Comparison of ENCODE assay signal across 8 cellular contexts in genomic region chr15:48965972-48966371, GRCh38. TPM values are rescaled to one million over a fixed set of nuclear protein-coding genes. Genes with fewer than 3 reads are reported as not detected.
DNase-seq lines count a peak whose midpoint lies in the region; ATAC-seq and TF ChIP-seq lines count a peak whose summit lies in the region.

No MANE protein-coding gene starts in this region.

- H2AFZ ChIP-seq in PC-3 (ENCODE audit: low read length): no peak overlapping the region

- H3K4me2 ChIP-seq in PC-3 (ENCODE audit: low read length): peak overlapping the region; percentile 3; the same call in 1 of the 2 replicates

- DNase-seq in cardiac muscle cell (ENCODE audit: low read depth in 1 of 2, low spot score in 1 of 2) (peak in 1 of 2 donors; percentile 79), left ventricle myocardium superior (no peak), PC-3 (peak; percentile 63), fibroblast of villous mesenchyme (ENCODE audit: low read depth) (peak; percentile 82), upper lobe of left lung (no peak), left colon (no peak), NCI-H187 (lab: John Stamatoyannopoulos, UW) (no peak)

- BruUV-seq in PC-3 (replicated peaks; lab: Mats Ljungman, UMichigan): no TSS peak

- H3K27ac ChIP-seq in cardiac muscle cell (no peak overlapping the region), PC-3 (ENCODE audit: low read length) (peak overlapping the region; percentile 35; the same call in 1 of the 2 replicates), upper lobe of left lung (no peak overlapping the region)

- no peak overlapping the region for H3K9ac ChIP-seq in PC-3 (ENCODE audit: low read length)

- H3K4me3 ChIP-seq in cardiac muscle cell: no peak overlapping the region
- no peak overlapping the region for H3K4me3 ChIP-seq in PC-3 (ENCODE audit: low read length)
- no peak overlapping the region for H3K4me3 ChIP-seq in fibroblast of villous mesenchyme (ENCODE audit: low read depth, low read length)
- no peak overlapping the region for H3K4me3 ChIP-seq in upper lobe of left lung

- no peaks in the 10 kb centered on the region for H3K9me2 ChIP-seq in PC-3 (replicated peaks; ENCODE audit: low read length)

- TF ChIP-seq CTCF in cardiac muscle cell (IDR thresholded peaks at IDR 0.05; ENCODE audit: low read depth, low read length) (peak; percentile 15), PC-3 (conservative IDR thresholded peaks at IDR 0.05; ENCODE audit: low read depth, low read length) (peak; percentile 61), fibroblast of villous mesenchyme (IDR thresholded peaks at IDR 0.05; ENCODE audit: insufficient read depth, low read depth, low read length) (peak; percentile 61), upper lobe of left lung (IDR thresholded peaks at IDR 0.05) (no peak)

- H4K20me1 ChIP-seq in PC-3 (ENCODE audit: low read length): no peaks in the 10 kb centered on the region

- no peak for TF ChIP-seq EP300 in upper lobe of left lung (IDR thresholded peaks at IDR 0.05)

- intact Hi-C loops in left ventricle myocardium superior (cut with micrococcal nuclease) (no loop called here), PC-3 (cut with micrococcal nuclease) (loop anchor here (1.0 to 10.0 kb wide), 2 partner anchors 104 to 1179 kb away; no protein-coding TSS in a partner anchor), left colon (cut with DNase I, micrococcal nuclease) (no loop called here)

- no peaks in the 10 kb centered on the region for H3F3A ChIP-seq in PC-3 (ENCODE audit: low read length, unreplicated experiment)

- H3K36me3 ChIP-seq in cardiac muscle cell (no peaks in the 10 kb centered on the region), PC-3 (ENCODE audit: low read depth, low read length) (no peaks in the 10 kb centered on the region), upper lobe of left lung (no peaks in the 10 kb centered on the region)

- POLR2A ChIA-PET in PC-3 (lab: Charles Lee; ENCODE audit: unreplicated experiment): no interaction called here

- no peak for TF ChIP-seq POLR2A in upper lobe of left lung (IDR thresholded peaks at IDR 0.05)

- H3K9me3 ChIP-seq in cardiac muscle cell (ENCODE audit: low read depth) (no peaks in the 10 kb centered on the region), PC-3 (ENCODE audit: low read length) (no peaks in the 10 kb centered on the region), upper lobe of left lung (no peaks in the 10 kb centered on the region)

- H3K27me3 ChIP-seq in cardiac muscle cell: peaks cover 33% of the 10 kb centered on the region
- H3K27me3 ChIP-seq in PC-3 (ENCODE audit: low read length): no peaks in the 10 kb centered on the region
- peaks cover 0 to 6% (median 0%) of the 10 kb centered on the region in 4 donors for H3K27me3 ChIP-seq in upper lobe of left lung

- CTCF ChIA-PET in PC-3 (lab: Charles Lee): interaction anchor here (0.5 to 1.4 kb wide), 7 partner anchors 10 to 155 kb away, joined by 3 to 12 read pairs (median 3); partner anchors contain the start of gene CEP152

- ATAC-seq in left ventricle myocardium superior (no peak), HG02852 (IDR thresholded peaks at IDR 0.05; ENCODE audit: unreplicated experiment) (peak; percentile 42), PC-3 (peak; percentile 48), upper lobe of left lung (ENCODE audit: low FRiP score in 2 of 2) (no peak), left colon (no peak)

- H3K79me2 ChIP-seq in PC-3 (ENCODE audit: low read length): 0 out of 2 replicates have a peak, but pooled peaks cover 5% of the 10 kb centered on the region

- no peaks in the 10 kb centered on the region for H3K4me1 ChIP-seq in cardiac muscle cell (ENCODE audit: low read depth)
- peaks cover 34% of the 10 kb centered on the region for H3K4me1 ChIP-seq in PC-3 (ENCODE audit: insufficient read depth, low read length)
- H3K4me1 ChIP-seq in upper lobe of left lung: peaks cover 9 to 23% (median 22%) of the 10 kb centered on the region in 4 donors

RNA-seq across cellular contexts. Expression of gene SHC4, which starts 2.3 kb away (rescaled TPM):
- total RNA-seq in cardiac muscle cell: 1.5 and 3.1 TPM in 2 replicates
- 1.3 and 2.8 TPM in 2 replicates for polyA plus RNA-seq in cardiac muscle cell
- total RNA-seq in left ventricle myocardium superior: 2.4 TPM
- total RNA-seq in PC-3 (2014; rRNA removed): 2.4 and 4.3 TPM in 2 replicates
- total RNA-seq in fibroblast of villous mesenchyme: 2.3 and 3.5 TPM in 2 replicates
- under 1 TPM in 4 of 6 donors, not detected in 2; under 0.01 to 0.59 (median 0.20) TPM for total RNA-seq in upper lobe of left lung
- total RNA-seq in left colon: under 1 TPM; 0.24 to 0.81 TPM

Comparison
In these comparisons a context has a peak if more than half of its experiments do, and no peak if none do; other contexts are left out.
1. DNase-seq: peak in PC-3 (single experiment) and fibroblast of villous mesenchyme (single experiment); none in left ventricle myocardium superior (single experiment), upper lobe of left lung (0 of 2), left colon (0 of 2) and NCI-H187 (0 of 2).
2. CTCF ChIP-seq: peak in cardiac muscle cell (single experiment), PC-3 (single experiment) and fibroblast of villous mesenchyme (single experiment); none in upper lobe of left lung (0 of 6).
3. ATAC-seq: peak in HG02852 (single experiment) and PC-3 (single experiment); none in left ventricle myocardium superior (single experiment), upper lobe of left lung (0 of 2) and left colon (single experiment).